Comparison of ENCODE assay signal across 1 cellular context in genomic region chr3:57061556-57061955, GRCh38.
TF ChIP-seq lines count a peak whose summit lies in the region.

No MANE protein-coding gene starts in this region.

TF ChIP-seq in GM23338, 12 proteins besides CTCF, POLR2A, EP300 and RAD21:
- TF ChIP-seq ZNF462 (CRISPR knock-in tag; IDR thresholded peaks at IDR 0.05) (no peak), JUNB (IDR thresholded peaks at IDR 0.05; ENCODE audit: unreplicated experiment) (no peak), NANOG (IDR thresholded peaks at IDR 0.05; ENCODE audit: borderline replicate concordance) (no peak), ETS1 (IDR thresholded peaks at IDR 0.05) (no peak), REST (IDR thresholded peaks at IDR 0.05; ENCODE audit: unreplicated experiment) (no peak), CREB1 (CRISPR knock-in tag; IDR thresholded peaks at IDR 0.05; ENCODE audit: low read depth) (no peak), ZNF331 (CRISPR knock-in tag; IDR thresholded peaks at IDR 0.05; ENCODE audit: low read depth) (no peak), POLR2AphosphoS5 (IDR thresholded peaks at IDR 0.05; ENCODE audit: low read depth) (no peak), EZH2phosphoT487 (IDR thresholded peaks at IDR 0.05; ENCODE audit: unreplicated experiment) (no peak), STAT1 (IDR thresholded peaks at IDR 0.05; ENCODE audit: unreplicated experiment) (no peak), ZNF114 (CRISPR knock-in tag; IDR thresholded peaks at IDR 0.05) (no peak), EZH2 (IDR thresholded peaks at IDR 0.05; ENCODE audit: low read depth, unreplicated experiment) (no peak)
